In the genomic region with DNA sequence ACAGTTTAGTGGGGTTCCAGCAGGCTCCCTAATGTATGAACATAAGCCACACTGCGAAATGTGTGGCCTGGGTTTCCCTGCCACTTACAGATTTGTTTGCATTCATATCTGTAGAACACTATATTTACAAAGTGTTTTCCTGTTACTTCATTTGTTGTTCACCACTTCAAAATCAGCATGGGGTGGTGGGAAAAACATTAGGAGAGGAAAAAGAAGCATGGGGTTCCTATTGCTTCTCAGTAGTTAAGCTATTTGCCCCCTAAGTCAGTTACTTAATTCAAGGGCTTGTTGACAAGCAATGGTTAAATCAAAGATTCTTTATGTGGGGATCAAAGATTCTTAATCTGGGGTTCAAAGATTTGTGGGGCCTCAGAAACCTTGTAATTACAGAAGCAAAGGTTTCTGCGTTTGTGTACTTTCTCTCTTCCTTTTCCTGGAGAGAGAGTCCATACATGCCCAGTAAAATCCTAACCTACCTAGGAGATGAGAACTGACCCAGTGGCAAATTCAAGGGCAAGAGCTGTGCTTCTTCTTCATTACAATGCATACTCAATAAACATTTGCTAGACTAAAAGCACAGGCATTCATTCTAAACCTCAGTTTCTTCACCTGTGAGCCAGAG, we compare ENCODE assay signal across 23 cellular contexts. TPM values are rescaled to one million over a fixed set of nuclear protein-coding genes. Genes with fewer than 3 reads are reported as not detected.
DNase-seq lines count a peak whose midpoint lies in the region; ATAC-seq and TF ChIP-seq lines count a peak whose summit lies in the region.
"Had no signal": no experiment of that assay in that cellular context is flagged by ENCODE, and none has a peak within 500 bp of the region (broad histone marks: within the 10 kb centered on the region; RNA-seq: fewer than 3 reads in every experiment).

No MANE protein-coding gene starts in this region.

- ATAC-seq in left colon, result peak; percentile 69

- no peak for TF ChIP-seq POLR2A in stomach (IDR thresholded peaks at IDR 0.05)

- H3K27me3 ChIP-seq in stomach, result no peaks in the 10 kb centered on the region
- H3K27me3 ChIP-seq: neutrophil, thyroid gland had no signal

- TF ChIP-seq CTCF in OCI-LY7 (conservative IDR thresholded peaks at IDR 0.05; ENCODE audit: low read length) (no peak), stomach (IDR thresholded peaks at IDR 0.05) (no peak)

- H3K4me1 ChIP-seq in OCI-LY7 (ENCODE audit: insufficient read depth, low read length, poor library complexity, severe bottlenecking) (peaks cover 85% of the 10 kb centered on the region), stomach (peaks cover 24 to 46% (median 40%) of the 10 kb centered on the region in 4 donors)
- H3K4me1 ChIP-seq: prostate gland had no signal

- no TSS peak for BruUV-seq in OCI-LY7 (replicated peaks; lab: Mats Ljungman, UMichigan)

- TF ChIP-seq EP300 in stomach (IDR thresholded peaks at IDR 0.05), result no peak

- no peaks in the 10 kb centered on the region for H3K9me2 ChIP-seq in OCI-LY7 (ENCODE audit: insufficient read depth, low read length)

- intact Hi-C loops in OCI-LY7 (cut with micrococcal nuclease; ENCODE audit: unreplicated experiment), result no loop called here
- intact Hi-C loops in left colon (cut with DNase I, micrococcal nuclease), result no loop called here
- intact Hi-C loops in stomach (cut with DNase I; ENCODE audit: low total_unique reads), result no loop called here

- no peaks in the 10 kb centered on the region for H3K9me3 ChIP-seq in OCI-LY7 (ENCODE audit: low read length)
- no peaks in the 10 kb centered on the region for H3K9me3 ChIP-seq in stomach
- H3K9me3 ChIP-seq: HAP-1, neutrophil, prostate gland, thyroid gland had no signal

- H4K20me1 ChIP-seq in OCI-LY7 (ENCODE audit: insufficient read depth, low read length), result no peaks in the 10 kb centered on the region

- CTCF ChIA-PET in OCI-LY7 (lab: Charles Lee; ENCODE audit: unreplicated experiment), result interaction anchor here (1.1 to 1.2 kb wide), 2 partner anchors 10 to 12 kb away, joined by 3 to 4 read pairs; no protein-coding TSS in a partner anchor

- H3K4me3 ChIP-seq in OCI-LY7 (ENCODE audit: low read depth, low read length, poor library complexity, severe bottlenecking) (peak overlapping the region; percentile 61), stomach (no peak overlapping the region)
- H3K4me3 ChIP-seq: HAP-1, prostate gland, thyroid gland had no signal

- peak overlapping the region; percentile 95 for H3K4me2 ChIP-seq in OCI-LY7 (ENCODE audit: low read length)

- peaks cover 99% of the 10 kb centered on the region for H3K79me2 ChIP-seq in OCI-LY7 (ENCODE audit: insufficient read depth, low read depth, low read length)

- POLR2A ChIA-PET in OCI-LY7 (lab: Charles Lee), result interaction anchor here (0.6 to 10.5 kb wide), 19 partner anchors 8 to 200 kb away, joined by 3 to 121 read pairs (median 10); no protein-coding TSS in a partner anchor

- no peak overlapping the region; the same call in 1 of the 2 replicates for H2AFZ ChIP-seq in OCI-LY7 (ENCODE audit: low read length)

- 26 to 56% (median 44%) methylated on average over 2 of the region's 2 CpGs for WGBS in stomach, 5 donors

- H3K36me3 ChIP-seq in OCI-LY7 (ENCODE audit: insufficient read depth, low read length) (peaks cover 6% of the 10 kb centered on the region), stomach (no peaks in the 10 kb centered on the region)
- H3K36me3 ChIP-seq: HAP-1, neutrophil, prostate gland, thyroid gland had no signal

- H3K27ac ChIP-seq in OCI-LY7 (ENCODE audit: low read depth, low read length, poor library complexity, severe bottlenecking) (peak overlapping the region; percentile 71), stomach (peak overlapping the region; percentile 38 to 60 (median 44))
- H3K27ac ChIP-seq: neutrophil, prostate gland, thyroid gland had no signal

- peak; percentile 18 for DNase-seq in NCI-H748 (lab: John Stamatoyannopoulos, UW; ENCODE audit: unreplicated experiment)
- no peak for DNase-seq in NCI-H748 treated with DMSO at 0.1 percent for 48 hours (lab: John Stamatoyannopoulos, UW)
- DNase-seq in OCI-LY7 (ENCODE audit: low spot score), result no peak
- no peak for DNase-seq in left colon
- DNase-seq in stomach, result no peak
- no peak for DNase-seq in NCI-H2107 treated with DMSO at 0.1 percent for 48 hours (lab: John Stamatoyannopoulos, UW; ENCODE audit: unreplicated experiment)
- no peak for DNase-seq in stimulated activated CD4-positive, alpha-beta T cell treated with anti-CD3 and anti-CD28 coated beads, Interleukin-2, amount 100 ng/mL, for 48 hours
- DNase-seq in cerebellum (ENCODE audit: low spot score), result no peak
- DNase-seq: activated CD4-positive, alpha-beta T cell treated with anti-CD3 and anti-CD28 coated beads for 48 hours; activated T-cell treated with anti-CD3 and anti-CD28 coated beads, Interleukin-2, amount 50 U/mL, for 1 hour; CD4-positive, alpha-beta memory T cell; effector CD8-positive, alpha-beta T cell; head of caudate nucleus; KBM-7; mammary epithelial cell; NCI-H1105; NCI-H2029; NCI-H226; thyroid gland had no signal

RNA-seq across cellular contexts. Expression of a gene that starts 27.0 kb away (rescaled TPM):
- 22.6 and 25.7 TPM in 2 replicates for total RNA-seq in OCI-LY7 (2014; rRNA removed; shearing (Covaris generic))
- total RNA-seq in OCI-LY7 (2022), result 58.8 and 61.4 TPM in 2 replicates
- total RNA-seq in left colon, result 10 to 100 TPM; 16.2 to 23.1 TPM
- 100 to 1,000 TPM in 1 of 5 donors, 10 to 100 TPM in 4; 19.0 to 386 (median 27.2) TPM for total RNA-seq in stomach
- 1 to 10 TPM; 5.5 to 8.7 (median 7.5) TPM for polyA plus RNA-seq in stomach
- 86.3 TPM for total RNA-seq in cerebellum
- total RNA-seq: activated CD8-positive, alpha-beta memory T cell treated with anti-CD3 and anti-CD28 coated beads for 36 hours; CD4-positive, alpha-beta memory T cell had no signal
- polyA plus RNA-seq: CD4-positive, alpha-beta memory T cell had no signal
